In genomic region chr10:1247598-1248261, GRCh38 we compare ENCODE assay signal across 26 cellular contexts.
"Had no signal": no experiment of that assay in that cellular context is flagged by ENCODE, and none has a peak within 500 bp of the region (broad histone marks: within the 10 kb centered on the region; RNA-seq: fewer than 3 reads in every experiment).

No MANE protein-coding gene starts in this region.

- H3K36me3 ChIP-seq: breast epithelium, heart left ventricle, lower lobe of right lung, prostate gland, thyroid gland, upper lobe of right lung had no signal

- H3K36me3 Mint-ChIP-seq: activated naive CD8-positive, alpha-beta T cell treated with anti-CD3 and anti-CD28 coated beads, Interleukin-2, amount 10 ng/mL, durations not matched to agents 7 days and 5 days had no signal

- H3K4me3 ChIP-seq: breast epithelium, coronary artery, heart left ventricle, lower lobe of right lung, prostate gland, thyroid gland, upper lobe of right lung had no signal

- ATAC-seq: activated CD4-positive, alpha-beta T cell treated with anti-CD3 and anti-CD28 coated beads for 36 hours; left colon; stimulated activated naive CD8-positive, alpha-beta T cell treated with anti-CD3 and anti-CD28 coated beads, Interleukin-15, Interleukin-2, amounts not matched to agents 100 U/mL and 50 U/mL, for 24 hours; upper lobe of right lung had no signal

- H3K27ac Mint-ChIP-seq: activated B cell treated with CpG ODN at 0.5 μM for 24 hours; activated CD4-positive, alpha-beta T cell treated with anti-CD3 and anti-CD28 coated beads for 36 hours; activated naive CD4-positive, alpha-beta T cell treated with anti-CD3 and anti-CD28 coated beads for 36 hours; activated naive CD8-positive, alpha-beta T cell treated with anti-CD3 and anti-CD28 coated beads, Interleukin-2, amount 10 ng/mL, durations not matched to agents 7 days and 5 days; T-helper 1 cell treated with Interleukin-12 subunit alpha and Interleukin-12 subunit beta and Interleukin-4 antibody, amounts not matched to agents 30 μg/mL and 1 μg/mL, for 36 hours had no signal

- H3K4me3 Mint-ChIP-seq: activated B cell treated with CpG ODN at 0.5 μM for 24 hours; activated CD4-positive, alpha-beta T cell treated with anti-CD3 and anti-CD28 coated beads for 36 hours; activated naive CD4-positive, alpha-beta T cell treated with anti-CD3 and anti-CD28 coated beads for 36 hours; activated naive CD8-positive, alpha-beta T cell treated with anti-CD3 and anti-CD28 coated beads, Interleukin-2, amount 10 ng/mL, durations not matched to agents 7 days and 5 days; central memory CD8-positive, alpha-beta T cell; neural crest cell; T-helper 1 cell treated with Interleukin-12 subunit alpha and Interleukin-12 subunit beta and Interleukin-4 antibody, amounts not matched to agents 30 μg/mL and 1 μg/mL, for 36 hours had no signal

- DNase-seq: activated B cell treated with CpG ODN at 0.5 μM for 24 hours; activated CD4-positive, alpha-beta T cell treated with anti-CD3 and anti-CD28 coated beads for 36 hours; activated CD4-positive, alpha-beta T cell treated with anti-CD3 and anti-CD28 coated beads, Interleukin-2, amount 50 U/mL, for 4 hours; activated CD8-positive, alpha-beta memory T cell treated with anti-CD3 and anti-CD28 coated beads for 24 hours; activated CD8-positive, alpha-beta memory T cell treated with anti-CD3 and anti-CD28 coated beads, Interleukin-2, amount 50 U/mL, for 4 hours; activated naive CD4-positive, alpha-beta T cell treated with anti-CD3 and anti-CD28 coated beads for 36 hours; activated naive CD8-positive, alpha-beta T cell treated with anti-CD3 and anti-CD28 coated beads, Interleukin-2, amount 10 ng/mL, durations not matched to agents 7 days and 5 days; activated T-cell treated with anti-CD3 and anti-CD28 coated beads, Interleukin-2, amount 50 U/mL, for 48 hours; amniotic stem cell; heart left ventricle; left colon; lower lobe of right lung; mesendoderm; naive B cell; stimulated activated CD4-positive, alpha-beta T cell treated with anti-CD3 and anti-CD28 coated beads, Interleukin-4, amount 100 ng/mL, for 4 hours; stimulated activated naive CD8-positive, alpha-beta T cell treated with anti-CD3 and anti-CD28 coated beads, Interleukin-15, Interleukin-2, amounts not matched to agents 100 U/mL and 50 U/mL, for 24 hours; substantia nigra; T1000; thyroid gland had no signal

- H3K9me3 Mint-ChIP-seq: activated B cell treated with CpG ODN at 0.5 μM for 24 hours; central memory CD8-positive, alpha-beta T cell; T-helper 1 cell treated with Interleukin-12 subunit alpha and Interleukin-12 subunit beta and Interleukin-4 antibody, amounts not matched to agents 30 μg/mL and 1 μg/mL, for 36 hours had no signal

- H3K4me1 Mint-ChIP-seq: activated B cell treated with CpG ODN at 0.5 μM for 24 hours; activated CD4-positive, alpha-beta T cell treated with anti-CD3 and anti-CD28 coated beads for 36 hours; naive B cell had no signal

- H3K27me3 ChIP-seq: thyroid gland had no signal

- H3K27ac ChIP-seq: breast epithelium, coronary artery, heart left ventricle, lower lobe of right lung, prostate gland, thyroid gland, upper lobe of right lung had no signal

- H3K4me1 ChIP-seq: breast epithelium, heart left ventricle, lower lobe of right lung, prostate gland, thyroid gland, upper lobe of right lung had no signal

- H3K9me3 ChIP-seq: breast epithelium, heart left ventricle, lower lobe of right lung, prostate gland, thyroid gland, upper lobe of right lung had no signal
